12 cellular contexts compared by ENCODE assay signal in genomic region chr15:93089855-93090305, GRCh38. TPM values are rescaled to one million over a fixed set of nuclear protein-coding genes. Genes with fewer than 3 reads are reported as not detected.
A peak's percentile ranks its signal among the peaks of the same experiment; 100 is the strongest.
DNase-seq lines count a peak whose midpoint lies in the region; ATAC-seq, FAIRE-seq and TF ChIP-seq lines count a peak whose summit lies in the region.
"Had no signal": no experiment of that assay in that cellular context is flagged by ENCODE, and none has a peak within 500 bp of the region (broad histone marks: within the 10 kb centered on the region; RNA-seq: fewer than 3 reads in every experiment).

No MANE protein-coding gene starts in this region.

- peak overlapping the region; percentile 25 to 82 (median 73) for H3K27ac Mint-ChIP-seq in nephron
- H3K27ac Mint-ChIP-seq: stimulated activated naive CD8-positive, alpha-beta T cell treated with anti-CD3 and anti-CD28 coated beads, Interleukin-15, amount 100 ng/mL, for 72 hours had no signal

- no peak for TF ChIP-seq RAD21 in HepG2 (CRISPR knock-in tag; IDR thresholded peaks at IDR 0.05)

- H3K4me1 ChIP-seq in HepG2 (ENCODE audit: insufficient read depth, low read length) (peaks cover 7% of the 10 kb centered on the region; the same call in 1 of the 2 replicates), right lobe of liver (peaks cover 0 to 14% (median 0%) of the 10 kb centered on the region in 4 donors), esophagus muscularis mucosa (peaks cover 11 to 55% (median 47%) of the 10 kb centered on the region in 4 donors), uterus (no peaks in the 10 kb centered on the region)

- peaks cover 45% of the 10 kb centered on the region for H3K27me3 Mint-ChIP-seq in nephron (ENCODE audit: low read depth)

- H3K27me3 ChIP-seq in HepG2 (ENCODE audit: control insufficient read depth in 1 of 2, insufficient read depth in 2 of 2, low read length in 2 of 2) (peaks cover 9 to 67% of the 10 kb centered on the region in 2 experiments), right lobe of liver (peaks cover 8 to 36% of the 10 kb centered on the region in 2 donors), esophagus muscularis mucosa (peaks cover 0 to 9% (median 4%) of the 10 kb centered on the region in 4 donors), uterus (no peaks in the 10 kb centered on the region)

- TF ChIP-seq CTCF in HepG2 (CRISPR knock-in tag; IDR thresholded peaks at IDR 0.05) (no peak), right lobe of liver (IDR thresholded peaks at IDR 0.05) (no peak), esophagus muscularis mucosa (IDR thresholded peaks at IDR 0.05) (no peak), nephron (IDR thresholded peaks at IDR 0.05; ENCODE audit: unreplicated experiment in 3 of 3) (no peak), uterus (IDR thresholded peaks at IDR 0.05) (no peak)

- 27% methylated on average over 17 of the region's 20 CpGs for WGBS in HepG2 (ENCODE audit: low lambda C conversion rate)
- WGBS in right lobe of liver (ENCODE audit: insufficient coverage, low coverage, low lambda C conversion rate, missing lambda C conversion rate), result 26% methylated on average over 6 of the region's 20 CpGs
- WGBS in esophagus muscularis mucosa, result 17% methylated on average over 12 of the region's 20 CpGs

- H3K4me1 Mint-ChIP-seq in nephron, result peaks cover 37% of the 10 kb centered on the region

- in situ Hi-C loops in HepG2 (cut with HindIII; ENCODE audit: extremely low pct_ligation_motif_present, low pct_unique_long_range_greater_than_20kb), result loop anchor here (25.0 kb wide), 1 partner anchor 247 kb away; no protein-coding TSS in a partner anchor

- DNase-seq in HepG2 (ENCODE audit: low spot score) (no peak), right lobe of liver (no peak), esophagus muscularis mucosa (ENCODE audit: extremely low spot score) (no peak), uterus (no peak), A172 (ENCODE audit: low spot score) (no peak)
- DNase-seq: SHP77 had no signal

- FAIRE-seq in HepG2 (lab: Jason Lieb, UNC), result no peak
- FAIRE-seq: GM12891 had no signal

- BruUV-seq in HepG2 (replicated peaks; lab: Mats Ljungman, UMichigan), result no TSS peak

- CTCF ChIA-PET in HepG2 (lab: Yijun Ruan, JAX; ENCODE audit: low intra/inter-chr PET ratio, low total read pairs), result no interaction called here

- ATAC-seq in HepG2, result no peak
- no peak for ATAC-seq in right lobe of liver
- ATAC-seq in GM21825 (IDR thresholded peaks at IDR 0.05; ENCODE audit: unreplicated experiment), result no peak
- no peak for ATAC-seq in GM18873 (IDR thresholded peaks at IDR 0.05; ENCODE audit: low FRiP score, unreplicated experiment)

- no peaks in the 10 kb centered on the region for H3K36me3 ChIP-seq in HepG2 (replicated peaks in 1 of 2; ENCODE audit: control insufficient read depth in 1 of 2, insufficient read depth in 2 of 2, low read length in 2 of 2)
- no peaks in the 10 kb centered on the region for H3K36me3 ChIP-seq in right lobe of liver
- H3K36me3 ChIP-seq in esophagus muscularis mucosa, result no peaks in the 10 kb centered on the region
- H3K36me3 ChIP-seq in uterus, result no peaks in the 10 kb centered on the region

- no peak overlapping the region for H2AFZ ChIP-seq in HepG2 (ENCODE audit: low read length)

- no peak overlapping the region for H3K4me3 ChIP-seq in HepG2 (replicated peaks in 1 of 3; ENCODE audit: insufficient read depth in 1 of 3, low read depth in 2 of 3, low read length in 3 of 3)
- no peak overlapping the region for H3K4me3 ChIP-seq in right lobe of liver
- peak overlapping the region; percentile 79 to 85 (median 81) for H3K4me3 ChIP-seq in esophagus muscularis mucosa
- H3K4me3 ChIP-seq in uterus, result peak overlapping the region; percentile 26 to 50

- no peak for TF ChIP-seq POLR2A in HepG2 (IDR thresholded peaks at IDR 0.05; ENCODE audit: insufficient read depth in 1 of 2, low read depth in 2 of 2, low read length in 2 of 2)
- no peak for TF ChIP-seq POLR2A in right lobe of liver (IDR thresholded peaks at IDR 0.05)
- TF ChIP-seq POLR2A in esophagus muscularis mucosa (IDR thresholded peaks at IDR 0.05; ENCODE audit: low read depth), result no peak
- no peak for TF ChIP-seq POLR2A in uterus (IDR thresholded peaks at IDR 0.05)

- no peak overlapping the region for H3K4me2 ChIP-seq in HepG2 (ENCODE audit: low read depth, low read length)

- POLR2A ChIA-PET in HepG2 (lab: Yijun Ruan, JAX), result no interaction called here

- no peak overlapping the region for H3K27ac ChIP-seq in HepG2 (ENCODE audit: extremely low read length, insufficient read depth, low read length)
- H3K27ac ChIP-seq in right lobe of liver, result no peak overlapping the region
- H3K27ac ChIP-seq in esophagus muscularis mucosa (replicated peaks in 1 of 4), result peak overlapping the region; percentile 75 to 97 (median 92)
- peak overlapping the region; percentile 68 to 74 for H3K27ac ChIP-seq in uterus
- H3K27ac ChIP-seq: C4-2B had no signal

- no peak overlapping the region for H3K9ac ChIP-seq in HepG2 (ENCODE audit: insufficient read depth, low read depth, low read length)

- no peaks in the 10 kb centered on the region for H3K9me3 ChIP-seq in HepG2 (ENCODE audit: low read length)
- no peaks in the 10 kb centered on the region for H3K9me3 ChIP-seq in right lobe of liver
- H3K9me3 ChIP-seq in esophagus muscularis mucosa, result no peaks in the 10 kb centered on the region
- H3K9me3 ChIP-seq in uterus, result no peaks in the 10 kb centered on the region

- H3K4me3 Mint-ChIP-seq in nephron, result peak overlapping the region; percentile 90 to 94 (median 92)

- intact Hi-C loops in HepG2 (cut with micrococcal nuclease; ENCODE audit: unreplicated experiment), result no loop called here
- intact Hi-C loops in right lobe of liver (cut with DNase I), result no loop called here
- intact Hi-C loops in esophagus muscularis mucosa (cut with DNase I), result loop anchor here (2.0 to 5.0 kb wide), 3 partner anchors 58 to 1031 kb away; no protein-coding TSS in a partner anchor
- intact Hi-C loops in uterus (cut with DNase I; ENCODE audit: low total_unique reads), result no loop called here

- H3K9me3 Mint-ChIP-seq in nephron, result no peaks in the 10 kb centered on the region
- H3K9me3 Mint-ChIP-seq: stimulated activated naive CD8-positive, alpha-beta T cell treated with anti-CD3 and anti-CD28 coated beads, Interleukin-15, amount 100 ng/mL, for 72 hours had no signal

- TF ChIP-seq EP300 in HepG2 (IDR thresholded peaks at IDR 0.05; ENCODE audit: low read depth in 2 of 2, low read length in 2 of 2) (no peak), HepG2 (CRISPR knock-in tag; IDR thresholded peaks at IDR 0.05; ENCODE audit: borderline replicate concordance) (no peak), esophagus muscularis mucosa (IDR thresholded peaks at IDR 0.05) (no peak)

- no peaks in the 10 kb centered on the region for H4K20me1 ChIP-seq in HepG2 (ENCODE audit: insufficient read depth, low read length)

- H3K79me2 ChIP-seq in HepG2 (ENCODE audit: insufficient read depth, low read length), result no peaks in the 10 kb centered on the region

- H3K36me3 Mint-ChIP-seq in nephron (ENCODE audit: low read depth), result no peaks in the 10 kb centered on the region

TF ChIP-seq in HepG2, 621 proteins besides CTCF, POLR2A, EP300 and RAD21:
- no peak for TF ChIP-seq KDM2A (CRISPR knock-in tag; IDR thresholded peaks at IDR 0.05; ENCODE audit: borderline replicate concordance, low read depth)
- TF ChIP-seq EZH2 (conservative IDR thresholded peaks at IDR 0.05; ENCODE audit: low read depth, low read length), result peak; percentile 78
- TF ChIP-seq SP140L (CRISPR knock-in tag; IDR thresholded peaks at IDR 0.05; ENCODE audit: borderline replicate concordance), result no peak

RNA-seq across cellular contexts. Expression of gene RGMA, which starts 0.9 kb away (rescaled TPM):
- not detected in 2 replicates for total RNA-seq in HepG2 (2016; rRNA removed; fragmentation: Illumina TruSeq; extraction: Trizol)
- not detected in 2 replicates for total RNA-seq in HepG2 (2016; cell fraction: cytosol; rRNA removed; fragmentation: Illumina TruSeq; extraction: Trizol; ENCODE audit: low read depth)
- not detected in 2 replicates for total RNA-seq in HepG2 (2016; cell fraction: insoluble cytoplasmic fraction; rRNA removed; fragmentation: Illumina TruSeq; extraction: Trizol)
- not detected in 2 replicates for total RNA-seq in HepG2 (2016; cell fraction: membrane; rRNA removed; fragmentation: Illumina TruSeq; extraction: Trizol)
- total RNA-seq in HepG2 (2016; cell fraction: nucleus; rRNA removed; fragmentation: Illumina TruSeq; extraction: Trizol), result not detected in 2 replicates
- polyA plus RNA-seq in HepG2 (2011; rRNA removed), result not detected in 2 replicates
- polyA plus RNA-seq in HepG2 (2011; cell fraction: cytosol; rRNA removed), result not detected in 2 replicates
- not detected in 2 replicates for polyA plus RNA-seq in HepG2 (2011; cell fraction: nucleus; rRNA removed)
- polyA plus RNA-seq in HepG2 (2012), result 0.08 and 0.16 TPM in 2 replicates
- not detected in 2 replicates for polyA plus RNA-seq in HepG2 (2016; cell fraction: cytosol; fragmentation: Illumina TruSeq; extraction: Trizol; ENCODE audit: low read depth)
- not detected in 2 replicates for polyA plus RNA-seq in HepG2 (2016; cell fraction: insoluble cytoplasmic fraction; fragmentation: Illumina TruSeq; extraction: Trizol; ENCODE audit: low read depth)
- polyA plus RNA-seq in HepG2 (2016; cell fraction: membrane; fragmentation: Illumina TruSeq; extraction: Trizol; ENCODE audit: low read depth), result not detected in 2 replicates
- polyA plus RNA-seq in HepG2 (2016; cell fraction: nucleus; fragmentation: Illumina TruSeq; extraction: Trizol; ENCODE audit: insufficient read depth, low read depth), result not detected in 2 replicates
- 0.02 TPM in 1 of 2 replicates, not detected in the other for polyA minus RNA-seq in HepG2 (2011; rRNA and poly(A)+ RNA removed; ENCODE audit: low replicate concordance)
- not detected in 2 replicates for polyA minus RNA-seq in HepG2 (2011; cell fraction: cytosol; rRNA and poly(A)+ RNA removed)
- not detected in 2 replicates for polyA minus RNA-seq in HepG2 (2011; cell fraction: nucleus; rRNA and poly(A)+ RNA removed)
- under 1 TPM in 4 of 6 experiments, not detected in 2; 0.06 to 0.32 (median 0.25) TPM for total RNA-seq in right lobe of liver
- 100 to 1,000 TPM; 101 to 312 (median 188) TPM for total RNA-seq in esophagus muscularis mucosa
- 10 to 100 TPM in 3 of 4 donors, 1 to 10 TPM in 1; 3.6 to 57.1 (median 25.1) TPM for total RNA-seq in uterus
- total RNA-seq in A172 (2014; rRNA removed; shearing (Covaris generic)), result 0.05 and 0.90 TPM in 2 replicates

Comparison
In these comparisons a context has a peak if more than half of its experiments do, and no peak if none do; other contexts are left out.
1. H3K27ac ChIP-seq: peak in esophagus muscularis mucosa (4 of 4) and uterus (2 of 2); none in HepG2 (single experiment) and right lobe of liver (0 of 3).
2. H3K4me3 ChIP-seq: peak in esophagus muscularis mucosa (4 of 4) and uterus (2 of 2); none in HepG2 (0 of 3) and right lobe of liver (0 of 3).